Comparison of ENCODE assay signal across 8 cellular contexts in genomic region chr10:21020545-21020944, GRCh38.
A peak's percentile ranks its signal among the peaks of the same experiment; 100 is the strongest.
DNase-seq lines count a peak whose midpoint lies in the region; ATAC-seq and TF ChIP-seq lines count a peak whose summit lies in the region.

No MANE protein-coding gene starts in this region.

- no peaks in the 10 kb centered on the region for H3K27me3 ChIP-seq in RWPE2 (ENCODE audit: insufficient read depth, poor library complexity, severe bottlenecking)
- no peaks in the 10 kb centered on the region for H3K27me3 ChIP-seq in left ventricle myocardium inferior (ENCODE audit: low read depth)
- H3K27me3 ChIP-seq in gastroesophageal sphincter: no peaks in the 10 kb centered on the region

- peak; percentile 9 for DNase-seq in COR-L47 (lab: John Stamatoyannopoulos, UW)
- DNase-seq in RWPE2 (ENCODE audit: low spot score): no peak
- no peak for DNase-seq in left ventricle myocardium inferior

- ATAC-seq in GM19043 (IDR thresholded peaks at IDR 0.05; ENCODE audit: low read depth, unreplicated experiment) (peak; percentile 72), HG03159 (IDR thresholded peaks at IDR 0.05; ENCODE audit: unreplicated experiment) (peak; percentile 78), RWPE2 (ENCODE audit: low read depth) (no peak), HG02840 (IDR thresholded peaks at IDR 0.05; ENCODE audit: low FRiP score, unreplicated experiment) (no peak), GM19324 (IDR thresholded peaks at IDR 0.05; ENCODE audit: low FRiP score, unreplicated experiment) (no peak), gastroesophageal sphincter (no peak)

- TF ChIP-seq POLR2A in gastroesophageal sphincter (IDR thresholded peaks at IDR 0.05): no peak

- TF ChIP-seq CTCF in RWPE2 (IDR thresholded peaks at IDR 0.05; ENCODE audit: poor library complexity, severe bottlenecking): peak; percentile 23
- TF ChIP-seq CTCF in left ventricle myocardium inferior (IDR thresholded peaks at IDR 0.05; ENCODE audit: borderline replicate concordance): peak; percentile 44
- TF ChIP-seq CTCF in gastroesophageal sphincter (IDR thresholded peaks at IDR 0.05): no peak

- H3K4me3 ChIP-seq in RWPE2 (ENCODE audit: severe bottlenecking) (no peak overlapping the region), left ventricle myocardium inferior (no peak overlapping the region), gastroesophageal sphincter (no peak overlapping the region)

- no peak overlapping the region for H3K27ac ChIP-seq in RWPE2 (ENCODE audit: poor library complexity, severe bottlenecking)
- H3K27ac ChIP-seq in left ventricle myocardium inferior (replicated peaks): no peak overlapping the region
- no peak overlapping the region for H3K27ac ChIP-seq in gastroesophageal sphincter

- intact Hi-C loops in left ventricle myocardium inferior (cut with micrococcal nuclease): no loop called here

- H3K4me1 ChIP-seq in RWPE2 (ENCODE audit: insufficient read depth, poor library complexity, severe bottlenecking) (peaks cover 13% of the 10 kb centered on the region), left ventricle myocardium inferior (peaks cover 10% of the 10 kb centered on the region), gastroesophageal sphincter (no peaks in the 10 kb centered on the region)

- TF ChIP-seq EP300 in gastroesophageal sphincter (IDR thresholded peaks at IDR 0.05): no peak

- H3K9me3 ChIP-seq in RWPE2 (ENCODE audit: severe bottlenecking) (no peaks in the 10 kb centered on the region), left ventricle myocardium inferior (replicated peaks) (no peaks in the 10 kb centered on the region), gastroesophageal sphincter (no peaks in the 10 kb centered on the region)

- H3K36me3 ChIP-seq in RWPE2 (ENCODE audit: low read depth) (no peaks in the 10 kb centered on the region), left ventricle myocardium inferior (no peaks in the 10 kb centered on the region), gastroesophageal sphincter (no peaks in the 10 kb centered on the region)

- WGBS in gastroesophageal sphincter (ENCODE audit: low coverage in 1 of 2), 2 donors: 96% methylated on average over 6 to 7 of the region's 7 CpGs

Comparison
In these comparisons a context has a peak if more than half of its experiments do, and no peak if none do; other contexts are left out.
1. ATAC-seq: peak in GM19043 (single experiment) and HG03159 (single experiment); none in RWPE2 (single experiment), HG02840 (single experiment), GM19324 (single experiment) and gastroesophageal sphincter (single experiment).
2. CTCF ChIP-seq: peak in RWPE2 (single experiment) and left ventricle myocardium inferior (single experiment); none in gastroesophageal sphincter (0 of 4).